18 cellular contexts compared by ENCODE assay signal in the genomic region with DNA sequence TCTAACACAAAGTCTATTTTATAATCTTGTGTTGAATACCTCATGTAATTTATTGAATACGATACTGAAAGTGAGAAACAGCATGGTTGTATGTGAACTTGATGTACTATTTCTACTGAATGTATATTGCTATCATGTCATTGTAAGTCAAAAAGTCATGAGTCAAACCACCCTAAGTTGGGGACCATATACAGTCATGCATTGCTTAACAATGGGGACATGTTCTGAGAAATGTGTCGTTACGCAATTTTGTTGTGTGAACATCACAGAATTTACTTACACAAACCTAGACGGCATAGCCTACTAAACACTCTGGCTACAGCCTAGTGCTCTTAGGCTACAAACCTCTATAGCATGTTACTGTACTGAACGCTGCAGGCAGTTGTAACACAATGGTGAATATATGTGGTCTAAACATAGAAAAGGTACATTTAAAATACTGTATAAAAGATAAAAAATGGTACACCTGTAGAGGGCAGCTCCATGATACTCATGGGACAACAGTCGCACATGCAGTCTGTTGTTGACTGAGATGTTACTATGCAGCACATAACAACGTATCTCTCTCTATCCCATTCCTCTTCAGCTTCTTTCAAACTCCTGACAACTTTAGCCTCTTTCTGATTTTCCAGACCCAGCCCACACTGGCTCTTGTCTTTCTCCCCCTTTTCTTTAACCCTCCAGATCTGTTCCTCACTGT.
"Had no signal": no experiment of that assay in that cellular context is flagged by ENCODE, and none has a peak within 500 bp of the region (broad histone marks: within the 10 kb centered on the region; RNA-seq: fewer than 3 reads in every experiment).

No MANE protein-coding gene starts in this region.

- H3K27ac ChIP-seq: adrenal gland, coronary artery, heart left ventricle, right atrium auricular region, tibial artery had no signal

- FAIRE-seq: frontal cortex, islet of Langerhans had no signal

- H3K9me3 Mint-ChIP-seq: activated T-helper 2 cell treated with anti-CD3 and anti-CD28 coated beads, Interferon-gamma antibody, Interleukin-2, Interleukin-4, amounts not matched to agents 10 μg/mL and 5 μg/mL and 100 μg/mL, durations not matched to agents 14 hours and 24 hours and 36 hours; stimulated activated memory B cell treated with anti-CD40 and anti-IgM and Interleukin-4, amounts not matched to agents 10 μg/mL and 1 μg/mL and 100 μg/mL, for 72 hours; T-helper 2 cell treated with Interferon-gamma antibody and Interleukin-4, amounts not matched to agents 5 μg/mL and 100 μg/mL, for 36 hours had no signal

- H3K27me3 Mint-ChIP-seq: stimulated activated memory B cell treated with anti-CD40 and anti-IgM and Interleukin-4, amounts not matched to agents 10 μg/mL and 1 μg/mL and 100 μg/mL, for 72 hours had no signal

- ATAC-seq: activated CD8-positive, alpha-beta T cell treated with anti-CD3 and anti-CD28 coated beads, Interleukin-2, amount 10 ng/mL, durations not matched to agents 7 days and 5 days; heart left ventricle; stimulated activated memory B cell treated with anti-CD40 and anti-IgM and Interleukin-4, amounts not matched to agents 10 μg/mL and 1 μg/mL and 100 μg/mL, for 72 hours had no signal

- H3K4me2 ChIP-seq: smooth muscle cell had no signal

- H3K9me3 ChIP-seq: adrenal gland, heart left ventricle, right atrium auricular region, tibial artery had no signal

- H3K4me3 Mint-ChIP-seq: activated CD8-positive, alpha-beta T cell treated with anti-CD3 and anti-CD28 coated beads, Interleukin-2, amount 10 ng/mL, durations not matched to agents 7 days and 5 days; stimulated activated memory B cell treated with anti-CD40 and anti-IgM and Interleukin-4, amounts not matched to agents 10 μg/mL and 1 μg/mL and 100 μg/mL, for 72 hours; T-helper 2 cell treated with Interferon-gamma antibody and Interleukin-4, amounts not matched to agents 5 μg/mL and 100 μg/mL, for 36 hours had no signal

- H3K4me3 ChIP-seq: adrenal gland, coronary artery, heart left ventricle, right atrium auricular region, smooth muscle cell, tibial artery had no signal

- H3K36me3 Mint-ChIP-seq: stimulated activated memory B cell treated with anti-CD40 and anti-IgM and Interleukin-4, amounts not matched to agents 10 μg/mL and 1 μg/mL and 100 μg/mL, for 72 hours had no signal

- DNase-seq: activated CD4-positive, alpha-beta T cell treated with anti-CD3 and anti-CD28 coated beads for 1 hour; activated CD8-positive, alpha-beta memory T cell treated with anti-CD3 and anti-CD28 coated beads, Interleukin-2, amount 50 U/mL, for 48 hours; activated CD8-positive, alpha-beta T cell treated with anti-CD3 and anti-CD28 coated beads, Interleukin-2, amount 10 ng/mL, durations not matched to agents 7 days and 5 days; activated naive CD4-positive, alpha-beta T cell treated with anti-CD3 and anti-CD28 coated beads, Interleukin-2, amount 50 U/mL, for 16 hours; adrenal gland; central memory CD4-positive, alpha-beta T cell; effector CD8-positive, alpha-beta T cell; heart left ventricle; mammary epithelial cell; tibial artery had no signal

- H3K27ac Mint-ChIP-seq: activated CD8-positive, alpha-beta T cell treated with anti-CD3 and anti-CD28 coated beads, Interleukin-2, amount 10 ng/mL, durations not matched to agents 7 days and 5 days; activated T-helper 2 cell treated with anti-CD3 and anti-CD28 coated beads, Interferon-gamma antibody, Interleukin-2, Interleukin-4, amounts not matched to agents 10 μg/mL and 5 μg/mL and 100 μg/mL, durations not matched to agents 14 hours and 24 hours and 36 hours; stimulated activated memory B cell treated with anti-CD40 and anti-IgM and Interleukin-4, amounts not matched to agents 10 μg/mL and 1 μg/mL and 100 μg/mL, for 72 hours; T-helper 2 cell treated with Interferon-gamma antibody and Interleukin-4, amounts not matched to agents 5 μg/mL and 100 μg/mL, for 36 hours had no signal
